21 cellular contexts compared by ENCODE assay signal in genomic region chr10:100146398-100146797, GRCh38.
"Had no signal": no experiment of that assay in that cellular context is flagged by ENCODE, and none has a peak within 500 bp of the region (broad histone marks: within the 10 kb centered on the region; RNA-seq: fewer than 3 reads in every experiment).

No MANE protein-coding gene starts in this region.

- FAIRE-seq: K562, RCC 7860 had no signal

- H3K9me3 ChIP-seq: SJSA1 had no signal

- H3K27ac ChIP-seq: KMS-11, SJSA1, SK-N-MC had no signal

- H3K4me1 ChIP-seq: SJSA1 had no signal

- H3K4me3 ChIP-seq: K562, SJSA1, SK-N-MC had no signal

- H3K9ac ChIP-seq: KMS-11 had no signal

- DNase-seq: Kasumi-1, MM.1S, NCI-H1105, NCI-H1417, NCI-H1436 treated with DMSO at 0.1 percent for 48 hours, NCI-H1694, NCI-H187 treated with DMSO at 0.1 percent for 48 hours, NCI-H2029 treated with DMSO at 0.1 percent for 48 hours, NCI-H2171 treated with DMSO at 0.1 percent for 48 hours, NCI-H446, NCI-H510A, NCI-H524 treated with DMSO at 0.1 percent for 48 hours, NCI-H774, Right ventricle myocardium superior, RPMI8226, SIG-M5 had no signal

- ATAC-seq: K562 had no signal

- H3K4me2 ChIP-seq: KMS-11 had no signal
